ENCODE assay signal across 9 cellular contexts in the genomic region with DNA sequence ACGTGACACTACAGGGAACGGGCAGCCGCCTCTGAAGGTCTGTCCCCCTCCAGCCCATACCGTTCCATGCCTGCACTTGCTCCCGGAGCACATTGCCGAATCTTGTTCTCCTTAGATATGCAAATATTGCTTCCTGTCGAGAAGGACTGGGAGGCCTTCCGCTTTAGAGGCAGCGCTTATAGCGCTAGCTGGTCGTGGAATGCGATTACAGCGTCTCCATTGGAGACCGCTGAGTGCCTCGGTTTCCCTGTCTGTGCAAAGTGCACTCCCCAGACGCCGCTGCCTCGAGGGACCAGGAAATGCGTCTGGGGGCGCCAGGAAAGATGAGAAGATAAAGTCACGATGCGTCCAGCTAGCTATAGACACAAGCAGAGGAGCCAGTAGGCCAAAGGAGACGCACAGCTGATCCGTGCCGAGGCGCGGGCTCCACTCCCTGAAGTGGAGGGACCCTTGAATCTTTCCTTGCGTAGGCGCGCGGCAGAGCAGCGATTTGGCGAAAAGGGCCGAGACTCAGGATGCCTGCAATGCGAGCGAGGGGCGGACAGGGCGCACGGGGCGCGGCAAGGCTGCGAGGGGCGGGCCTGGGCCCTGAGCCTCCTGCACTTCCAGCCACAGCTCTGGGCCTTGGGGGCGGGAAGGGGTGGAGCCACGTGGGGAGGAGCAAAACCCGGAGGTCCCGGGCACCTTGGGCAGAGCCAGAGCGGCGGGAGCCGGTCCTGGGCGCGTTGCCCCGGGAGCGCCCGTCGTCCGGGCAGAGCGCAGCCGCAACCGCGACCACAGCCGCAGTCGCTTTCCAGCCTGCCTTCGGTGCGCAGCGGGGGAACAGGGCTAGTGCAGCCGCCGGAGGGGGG. TPM values are rescaled to one million over a fixed set of nuclear protein-coding genes. Genes with fewer than 3 reads are reported as not detected.
DNase-seq lines count a peak whose midpoint lies in the region; ATAC-seq, FAIRE-seq and TF ChIP-seq lines count a peak whose summit lies in the region.
"Had no signal": no experiment of that assay in that cellular context is flagged by ENCODE, and none has a peak within 500 bp of the region (broad histone marks: within the 10 kb centered on the region; RNA-seq: fewer than 3 reads in every experiment).

A gene (plus strand): TSS at position 692 of the 851 bp plus-strand sequence. CDS start 261 bp downstream, outside the sequence.

- intact Hi-C loops in left lung (cut with DNase I) = no loop called here

- no peaks in the 10 kb centered on the region for H3K9me3 ChIP-seq in left lung
- H3K9me3 ChIP-seq in thymus (ENCODE audit: control insufficient read depth) = no peaks in the 10 kb centered on the region

- peak within 1 kb of the TSS; percentile 44 for H3K4me3 ChIP-seq in ACC112 (ENCODE audit: low read depth, low read length)
- H3K4me3 ChIP-seq in left lung = peak within 1 kb of the TSS; percentile 19 to 30
- no peak within 1 kb of the TSS for H3K4me3 ChIP-seq in thymus (ENCODE audit: low read length)

- ATAC-seq in left lung (peak; percentile 91), GM18858 (IDR thresholded peaks at IDR 0.05; ENCODE audit: unreplicated experiment) (no peak)

- no peaks in the 10 kb centered on the region for H3K36me3 ChIP-seq in ACC112 (ENCODE audit: insufficient read depth, low read length)
- no peaks in the 10 kb centered on the region for H3K36me3 ChIP-seq in left lung
- H3K36me3 ChIP-seq in thymus (ENCODE audit: control insufficient read depth, insufficient read depth) = no peaks in the 10 kb centered on the region

- no peaks in the 10 kb centered on the region for H3K79me2 ChIP-seq in ACC112 (ENCODE audit: control insufficient read depth, insufficient read depth, low read length, unreplicated experiment)

- no peak for TF ChIP-seq CTCF in left lung (IDR thresholded peaks at IDR 0.05)

- H3K27me3 ChIP-seq in ACC112 (ENCODE audit: insufficient read depth, low read length) (peaks cover 99% of the 10 kb centered on the region), left lung (peaks cover 60 to 91% of the 10 kb centered on the region in 2 donors), thymus (ENCODE audit: control insufficient read depth, insufficient read depth) (peaks cover 42% of the 10 kb centered on the region)

- H3K27ac ChIP-seq in ACC112 (ENCODE audit: low read depth, low read length) (no peak within 1 kb of the TSS), left lung (peak within 1 kb of the TSS; percentile 57 to 61), thymus (ENCODE audit: low read depth) (peak within 1 kb of the TSS; percentile 25)

- no peak within 1 kb of the TSS for H2AFZ ChIP-seq in ACC112 (ENCODE audit: low read length, unreplicated experiment)

- H3K4me1 ChIP-seq in ACC112 (ENCODE audit: control insufficient read depth, insufficient read depth, low read length, unreplicated experiment) = no peaks in the 10 kb centered on the region
- peaks cover 4 to 17% of the 10 kb centered on the region in 2 donors for H3K4me1 ChIP-seq in left lung
- no peaks in the 10 kb centered on the region for H3K4me1 ChIP-seq in thymus (ENCODE audit: control insufficient read depth, insufficient read depth, low read length)

- DNase-seq in GM19239 (ENCODE audit: insufficient read length, low spot score) (peak; percentile 57), NCI-H526 (lab: John Stamatoyannopoulos, UW) (peak; percentile 68 to 93), cortex of kidney (lab: John Stamatoyannopoulos, UW) (peak; percentile 57), left lung (peak; percentile 86 to 93), NCI-H2171 treated with DMSO at 0.1 percent for 48 hours (lab: John Stamatoyannopoulos, UW) (no peak)

- 3% methylated on average over 68 of the region's 68 CpGs for WGBS in thymus

- no peak for FAIRE-seq in GM19239 (lab: Jason Lieb, UNC)

RNA-seq across cellular contexts. Expression of the gene that starts here (rescaled TPM):
- total RNA-seq in left lung = 1 to 10 TPM; 2.0 to 4.5 TPM
- 0.73 TPM for polyA plus RNA-seq in thymus
- total RNA-seq: activated naive CD4-positive, alpha-beta T cell treated with anti-CD3 and anti-CD28 coated beads, Interleukin-2, amount 50 U/mL, for 72 hours had no signal
